2 cellular contexts compared by ENCODE assay signal in the genomic region with DNA sequence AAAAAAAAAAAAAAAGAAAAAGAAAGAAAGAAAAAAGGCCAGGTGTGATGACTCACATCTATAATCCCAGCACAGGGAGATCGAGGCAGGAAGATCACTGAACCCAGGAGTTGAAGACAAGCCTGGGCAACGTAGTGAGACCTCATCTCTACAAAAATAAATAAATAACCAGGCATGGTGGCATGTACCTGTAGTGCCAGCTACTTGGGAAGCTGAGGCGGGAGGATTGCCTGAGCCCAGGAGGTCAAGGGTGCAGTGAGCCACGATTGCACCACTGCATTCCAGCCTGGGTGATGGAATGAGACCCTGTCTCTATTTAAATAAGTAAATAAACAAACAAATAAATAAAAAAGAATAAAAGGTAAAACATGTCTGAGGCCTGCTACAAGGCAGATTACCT.
TF ChIP-seq lines count a peak whose summit lies in the region.

No MANE protein-coding gene starts in this region.

TF ChIP-seq in GM23338, 12 proteins besides CTCF, POLR2A, EP300 and RAD21:
- TF ChIP-seq JUNB (IDR thresholded peaks at IDR 0.05; ENCODE audit: unreplicated experiment) (no peak), ZNF114 (CRISPR knock-in tag; IDR thresholded peaks at IDR 0.05) (no peak)
TF ChIP-seq in GM23338: peak in this region for 0.

TF ChIP-seq in IMR-90, 13 proteins besides CTCF, POLR2A, EP300 and RAD21:
- TF ChIP-seq, protein P1, sequence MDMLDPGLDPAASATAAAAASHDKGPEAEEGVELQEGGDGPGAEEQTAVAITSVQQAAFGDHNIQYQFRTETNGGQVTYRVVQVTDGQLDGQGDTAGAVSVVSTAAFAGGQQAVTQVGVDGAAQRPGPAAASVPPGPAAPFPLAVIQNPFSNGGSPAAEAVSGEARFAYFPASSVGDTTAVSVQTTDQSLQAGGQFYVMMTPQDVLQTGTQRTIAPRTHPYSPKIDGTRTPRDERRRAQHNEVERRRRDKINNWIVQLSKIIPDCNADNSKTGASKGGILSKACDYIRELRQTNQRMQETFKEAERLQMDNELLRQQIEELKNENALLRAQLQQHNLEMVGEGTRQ (IDR thresholded peaks at IDR 0.05; ENCODE audit: low read depth, low read length): no peak
